ENCODE assay signal across 12 cellular contexts in genomic region chr6:33433560-33434191, GRCh38. TPM values are rescaled to one million over a fixed set of nuclear protein-coding genes. Genes with fewer than 3 reads are reported as not detected.
DNase-seq lines count a peak whose midpoint lies in the region; ATAC-seq and TF ChIP-seq lines count a peak whose summit lies in the region.
"Had no signal": no experiment of that assay in that cellular context is flagged by ENCODE, and none has a peak within 500 bp of the region (broad histone marks: within the 10 kb centered on the region; RNA-seq: fewer than 3 reads in every experiment).

No MANE protein-coding gene starts in this region.

- peak overlapping the region; percentile 42 for H3K27ac Mint-ChIP-seq in stimulated activated naive CD8-positive, alpha-beta T cell treated with anti-CD3 and anti-CD28 coated beads, Interleukin-15, Interleukin-2, amounts not matched to agents 100 ng/mL and 50 ng/mL, for 24 hours
- H3K27ac Mint-ChIP-seq in stimulated activated naive CD8-positive, alpha-beta T cell treated with anti-CD3 and anti-CD28 coated beads, Interleukin-15, amount 100 ng/mL, for 72 hours: no peak overlapping the region
- H3K27ac Mint-ChIP-seq in naive B cell: peak overlapping the region in 5 of 6 donors; percentile 25 to 98 (median 78)

- no peaks in the 10 kb centered on the region for H3K9me3 Mint-ChIP-seq in stimulated activated naive CD8-positive, alpha-beta T cell treated with anti-CD3 and anti-CD28 coated beads, Interleukin-15, Interleukin-2, amounts not matched to agents 100 ng/mL and 50 ng/mL, for 24 hours
- H3K9me3 Mint-ChIP-seq in stimulated activated naive CD8-positive, alpha-beta T cell treated with anti-CD3 and anti-CD28 coated beads, Interleukin-15, amount 100 ng/mL, for 72 hours: no peaks in the 10 kb centered on the region
- peaks cover 0 to 1% (median 0%) of the 10 kb centered on the region in 7 donors for H3K9me3 Mint-ChIP-seq in naive B cell

- no peaks in the 10 kb centered on the region for H3K27me3 Mint-ChIP-seq in stimulated activated naive CD8-positive, alpha-beta T cell treated with anti-CD3 and anti-CD28 coated beads, Interleukin-15, Interleukin-2, amounts not matched to agents 100 ng/mL and 50 ng/mL, for 24 hours
- no peaks in the 10 kb centered on the region for H3K27me3 Mint-ChIP-seq in stimulated activated naive CD8-positive, alpha-beta T cell treated with anti-CD3 and anti-CD28 coated beads, Interleukin-15, amount 100 ng/mL, for 72 hours
- H3K27me3 Mint-ChIP-seq in naive B cell: no peaks in the 10 kb centered on the region
- H3K27me3 Mint-ChIP-seq: progenitor cell of endocrine pancreas had no signal

- H3K36me3 Mint-ChIP-seq in stimulated activated naive CD8-positive, alpha-beta T cell treated with anti-CD3 and anti-CD28 coated beads, Interleukin-15, Interleukin-2, amounts not matched to agents 100 ng/mL and 50 ng/mL, for 24 hours (ENCODE audit: low read depth): peaks cover 37% of the 10 kb centered on the region
- peaks cover 10 to 13% of the 10 kb centered on the region in 2 donors for H3K36me3 Mint-ChIP-seq in naive B cell

- no peak overlapping the region for H3K4me3 ChIP-seq in fibroblast of pulmonary artery (replicated peaks; ENCODE audit: low read depth, low read length)
- H3K4me3 ChIP-seq: SJCRH30 had no signal

- peaks cover 49% of the 10 kb centered on the region for H3K4me1 Mint-ChIP-seq in stimulated activated naive CD8-positive, alpha-beta T cell treated with anti-CD3 and anti-CD28 coated beads, Interleukin-15, Interleukin-2, amounts not matched to agents 100 ng/mL and 50 ng/mL, for 24 hours (ENCODE audit: low read depth)
- peaks cover 52% of the 10 kb centered on the region for H3K4me1 Mint-ChIP-seq in stimulated activated naive CD8-positive, alpha-beta T cell treated with anti-CD3 and anti-CD28 coated beads, Interleukin-15, amount 100 ng/mL, for 72 hours
- H3K4me1 Mint-ChIP-seq in naive B cell: peaks cover 59 to 64% (median 63%) of the 10 kb centered on the region in 3 donors

- no peak for TF ChIP-seq CTCF in fibroblast of pulmonary artery (IDR thresholded peaks at IDR 0.05; ENCODE audit: low read length, missing control alignments)

- no peak for ATAC-seq in stimulated activated naive CD8-positive, alpha-beta T cell treated with anti-CD3 and anti-CD28 coated beads, Interleukin-15, amount 100 ng/mL, for 72 hours
- ATAC-seq in naive B cell (ENCODE audit: low read depth in 2 of 2) (no peak), GM21737 (IDR thresholded peaks at IDR 0.05; ENCODE audit: unreplicated experiment) (no peak), GM18520 (IDR thresholded peaks at IDR 0.05; ENCODE audit: unreplicated experiment) (no peak)
- ATAC-seq: left colon had no signal

- H3K4me3 Mint-ChIP-seq in stimulated activated naive CD8-positive, alpha-beta T cell treated with anti-CD3 and anti-CD28 coated beads, Interleukin-15, Interleukin-2, amounts not matched to agents 100 ng/mL and 50 ng/mL, for 24 hours: no peak overlapping the region
- no peak overlapping the region for H3K4me3 Mint-ChIP-seq in stimulated activated naive CD8-positive, alpha-beta T cell treated with anti-CD3 and anti-CD28 coated beads, Interleukin-15, amount 100 ng/mL, for 72 hours
- H3K4me3 Mint-ChIP-seq in naive B cell: peak overlapping the region in 7 of 8 donors; percentile 51 to 97 (median 88)

- no peak for DNase-seq in stimulated activated naive CD8-positive, alpha-beta T cell treated with anti-CD3 and anti-CD28 coated beads, Interleukin-15, amount 100 ng/mL, for 72 hours
- DNase-seq in fibroblast of pulmonary artery (ENCODE audit: low read depth): peak; percentile 52
- no peak for DNase-seq in naive B cell
- DNase-seq in UCSD-AML1 (lab: John Stamatoyannopoulos, UW; ENCODE audit: unreplicated experiment): no peak
- DNase-seq in kidney glomerular epithelial cell (lab: John Stamatoyannopoulos, UW): no peak
- DNase-seq: activated CD4-positive, alpha-beta T cell treated with anti-CD3 and anti-CD28 coated beads, Interleukin-2, amount 50 U/mL, for 4 hours; left colon had no signal

RNA-seq across cellular contexts. Expression of gene SYNGAP1, which starts 13.8 kb away (rescaled TPM):
- 1 to 10 TPM in 1 of 6 donors, under 1 TPM in 4, not detected in 1; 0.25 to 1.9 (median 0.48) TPM for polyA plus RNA-seq in naive B cell (ENCODE audit: low read depth in 6 of 6)

RNA-seq across cellular contexts. Expression of gene CUTA, which starts 15.8 kb away (rescaled TPM):
- 100 to 1,000 TPM; 237 to 281 (median 263) TPM for polyA plus RNA-seq in naive B cell (ENCODE audit: low read depth in 6 of 6)

RNA-seq across cellular contexts. Expression of gene ZBTB9, which starts 20.7 kb away (rescaled TPM):
- 1 to 10 TPM; 4.8 to 9.7 (median 7.0) TPM for polyA plus RNA-seq in naive B cell (ENCODE audit: low read depth in 6 of 6)

RNA-seq across cellular contexts. Expression of gene PHF1, which starts 22.9 kb away (rescaled TPM):
- polyA plus RNA-seq in naive B cell (ENCODE audit: low read depth in 6 of 6): 10 to 100 TPM; 48.9 to 82.3 (median 55.5) TPM

RNA-seq across cellular contexts. Expression of gene KIFC1, which starts 42.1 kb away (rescaled TPM):
- polyA plus RNA-seq in naive B cell (ENCODE audit: low read depth in 6 of 6): under 1 TPM in 3 of 6 donors, not detected in 3; 0.36 to 0.45 (median 0.36) TPM

Comparison
In these comparisons a context has a peak if more than half of its experiments do, and no peak if none do; other contexts are left out.
1. H3K27ac Mint-ChIP-seq: peak in stimulated activated naive CD8-positive, alpha-beta T cell treated with anti-CD3 and anti-CD28 coated beads, Interleukin-15, Interleukin-2, amounts not matched to agents 100 ng/mL and 50 ng/mL, for 24 hours (single experiment) and naive B cell (5 of 6); none in stimulated activated naive CD8-positive, alpha-beta T cell treated with anti-CD3 and anti-CD28 coated beads, Interleukin-15, amount 100 ng/mL, for 72 hours (0 of 2).
2. H3K4me3 Mint-ChIP-seq: peak in naive B cell (7 of 8); none in stimulated activated naive CD8-positive, alpha-beta T cell treated with anti-CD3 and anti-CD28 coated beads, Interleukin-15, Interleukin-2, amounts not matched to agents 100 ng/mL and 50 ng/mL, for 24 hours (single experiment) and stimulated activated naive CD8-positive, alpha-beta T cell treated with anti-CD3 and anti-CD28 coated beads, Interleukin-15, amount 100 ng/mL, for 72 hours (0 of 2).